In genomic region chr2:240931319-240931949, GRCh38 we compare ENCODE assay signal across 26 cellular contexts. TPM values are rescaled to one million over a fixed set of nuclear protein-coding genes. Genes with fewer than 3 reads are reported as not detected.
DNase-seq lines count a peak whose midpoint lies in the region; ATAC-seq, FAIRE-seq and TF ChIP-seq lines count a peak whose summit lies in the region.
"Had no signal": no experiment of that assay in that cellular context is flagged by ENCODE, and none has a peak within 500 bp of the region (broad histone marks: within the 10 kb centered on the region; RNA-seq: fewer than 3 reads in every experiment).

No MANE protein-coding gene starts in this region.

- no peak overlapping the region for H3K27ac ChIP-seq in GM23338 (ENCODE audit: low read depth)
- H3K27ac ChIP-seq in kidney (ENCODE audit: low read depth in 2 of 2, low read length in 2 of 2) = no peak overlapping the region
- H3K27ac ChIP-seq in spleen = no peak overlapping the region
- H3K27ac ChIP-seq: A549, breast epithelium, neural progenitor cell had no signal

- no peak overlapping the region for H3K4me3 Mint-ChIP-seq in activated CD8-positive, alpha-beta memory T cell treated with anti-CD3 and anti-CD28 coated beads, Interleukin-2, amount 10 ng/mL, durations not matched to agents 7 days and 5 days
- H3K4me3 Mint-ChIP-seq in GM23338 = no peak overlapping the region
- H3K4me3 Mint-ChIP-seq in activated T-helper 2 cell treated with anti-CD3 and anti-CD28 coated beads, Interferon-gamma antibody, Interleukin-2, Interleukin-4, amounts not matched to agents 10 μg/mL and 5 μg/mL and 100 μg/mL, durations not matched to agents 14 hours and 24 hours and 36 hours (ENCODE audit: low read depth) = no peak overlapping the region
- H3K4me3 Mint-ChIP-seq: dendritic cell treated with granulocyte-macrophage colony-stimulating factor and Interleukin-4, amounts not matched to agents 40 ng/mL and 50 ng/mL, for 4 days; neural progenitor cell; type B pancreatic cell had no signal

- H3K9me2 ChIP-seq in GM23338 (ENCODE audit: insufficient read depth) = no peaks in the 10 kb centered on the region

- no peak overlapping the region for H3K4me3 ChIP-seq in GM23338
- no peak overlapping the region for H3K4me3 ChIP-seq in kidney (ENCODE audit: low read length in 2 of 2)
- H3K4me3 ChIP-seq in spleen = no peak overlapping the region
- H3K4me3 ChIP-seq: A549, breast epithelium, neural progenitor cell had no signal

- H3K9ac ChIP-seq in kidney (ENCODE audit: low read length in 2 of 2) = no peak overlapping the region
- H3K9ac ChIP-seq: neural progenitor cell had no signal

- H3K9me3 ChIP-seq in kidney (ENCODE audit: control insufficient read depth in 1 of 2, low read length in 2 of 2) = peaks cover 0 to 6% of the 10 kb centered on the region in 2 donors
- peaks cover 0 to 10% (median 2%) of the 10 kb centered on the region in 8 donors for H3K9me3 ChIP-seq in spleen
- H3K9me3 ChIP-seq: BE2C had no signal

- no peak overlapping the region for H3K4me2 ChIP-seq in GM23338
- H3K4me2 ChIP-seq: A549, neural progenitor cell had no signal

- no peak overlapping the region for H2AFZ ChIP-seq in GM23338
- H2AFZ ChIP-seq: neural progenitor cell had no signal

- TF ChIP-seq POLR2A in spleen (IDR thresholded peaks at IDR 0.05) = no peak

- peak; percentile 35 for DNase-seq in activated CD8-positive, alpha-beta memory T cell treated with anti-CD3 and anti-CD28 coated beads for 24 hours
- no peak for DNase-seq in activated CD8-positive, alpha-beta memory T cell treated with anti-CD3 and anti-CD28 coated beads, Interleukin-2, amount 10 ng/mL, durations not matched to agents 7 days and 5 days
- DNase-seq in GM23338 (ENCODE audit: low spot score) = no peak
- peak; percentile 61 for DNase-seq in kidney
- peak; percentile 42 for DNase-seq in spleen
- DNase-seq in activated T-helper 2 cell treated with anti-CD3 and anti-CD28 coated beads, Interferon-gamma antibody, Interleukin-2, Interleukin-4, amounts not matched to agents 10 μg/mL and 5 μg/mL and 100 μg/mL, durations not matched to agents 14 hours and 24 hours and 36 hours (ENCODE audit: low spot score) = no peak
- no peak for DNase-seq in hypothalamus (lab: John Stamatoyannopoulos, UW)
- DNase-seq: activated gamma-delta T cell treated with Interleukin-2 at 50 U/mL for 16 hours; amniotic stem cell; COR-L47; DMS79 treated with DMSO at 0.1 percent for 48 hours; MV-4-11; NCI-H1694; NCI-H69; stimulated activated CD4-positive, alpha-beta T cell treated with anti-CD3 and anti-CD28 coated beads, Interleukin-4, amount 100 ng/mL, for 1 hour; stimulated activated naive CD4-positive, alpha-beta T cell treated with Interleukin-2 at 50 U/mL for 16 hours had no signal

- no peak for FAIRE-seq in kidney (lab: Jason Lieb, UNC)
- FAIRE-seq: A549, endothelial cell of umbilical vein, GM12891 had no signal

- no peaks in the 10 kb centered on the region for H3K9me3 Mint-ChIP-seq in activated CD8-positive, alpha-beta memory T cell treated with anti-CD3 and anti-CD28 coated beads, Interleukin-2, amount 10 ng/mL, durations not matched to agents 7 days and 5 days (ENCODE audit: low read depth)
- no peaks in the 10 kb centered on the region; the same call in 2 of the 3 replicates for H3K9me3 Mint-ChIP-seq in GM23338
- H3K9me3 Mint-ChIP-seq in activated T-helper 2 cell treated with anti-CD3 and anti-CD28 coated beads, Interferon-gamma antibody, Interleukin-2, Interleukin-4, amounts not matched to agents 10 μg/mL and 5 μg/mL and 100 μg/mL, durations not matched to agents 14 hours and 24 hours and 36 hours = no peaks in the 10 kb centered on the region
- H3K9me3 Mint-ChIP-seq: dendritic cell treated with granulocyte-macrophage colony-stimulating factor and Interleukin-4, amounts not matched to agents 40 ng/mL and 50 ng/mL, for 4 days; neural progenitor cell; type B pancreatic cell had no signal

- WGBS in spleen, 5 donors = 77 to 85% (median 83%) methylated on average over 10 to 11 of the region's 11 CpGs

- intact Hi-C loops in kidney (cut with DNase I) (no loop called here), spleen (cut with DNase I; ENCODE audit: low total_unique reads) (no loop called here)
- intact Hi-C loops in activated T-helper 2 cell treated with anti-CD3 and anti-CD28 coated beads, Interferon-gamma antibody, Interleukin-2, Interleukin-4, amounts not matched to agents 10 μg/mL and 5 μg/mL and 100 μg/mL, durations not matched to agents 14 hours and 24 hours and 36 hours (cut with micrococcal nuclease) = no loop called here

- no peaks in the 10 kb centered on the region for H3K4me1 Mint-ChIP-seq in activated CD8-positive, alpha-beta memory T cell treated with anti-CD3 and anti-CD28 coated beads, Interleukin-2, amount 10 ng/mL, durations not matched to agents 7 days and 5 days
- no peaks in the 10 kb centered on the region; the same call in 2 of the 3 replicates for H3K4me1 Mint-ChIP-seq in GM23338
- H3K4me1 Mint-ChIP-seq in activated T-helper 2 cell treated with anti-CD3 and anti-CD28 coated beads, Interferon-gamma antibody, Interleukin-2, Interleukin-4, amounts not matched to agents 10 μg/mL and 5 μg/mL and 100 μg/mL, durations not matched to agents 14 hours and 24 hours and 36 hours (ENCODE audit: low read depth) = no peaks in the 10 kb centered on the region

- no peaks in the 10 kb centered on the region for H3K36me3 ChIP-seq in GM23338 (ENCODE audit: insufficient read depth)
- no peaks in the 10 kb centered on the region for H3K36me3 ChIP-seq in kidney (ENCODE audit: control insufficient read depth in 1 of 2, insufficient read depth in 2 of 2, low read length in 2 of 2)
- H3K36me3 ChIP-seq in spleen = no peaks in the 10 kb centered on the region
- H3K36me3 ChIP-seq: BE2C, breast epithelium, neural progenitor cell had no signal

- H3F3A ChIP-seq in GM23338 (replicated peaks; ENCODE audit: low read depth) = no peaks in the 10 kb centered on the region

- H3K27me3 ChIP-seq in GM23338 (ENCODE audit: insufficient read depth) = no peaks in the 10 kb centered on the region
- peaks cover 0 to 9% (median 0%) of the 10 kb centered on the region in 7 donors for H3K27me3 ChIP-seq in spleen (replicated peaks in 1 of 7)
- H3K27me3 ChIP-seq: BE2C, breast epithelium, neural progenitor cell had no signal

- no peaks in the 10 kb centered on the region for H3K27me3 Mint-ChIP-seq in activated CD8-positive, alpha-beta memory T cell treated with anti-CD3 and anti-CD28 coated beads, Interleukin-2, amount 10 ng/mL, durations not matched to agents 7 days and 5 days
- H3K27me3 Mint-ChIP-seq in GM23338 (ENCODE audit: insufficient read depth, low read depth, poor library complexity) = peaks cover 6% of the 10 kb centered on the region
- no peaks in the 10 kb centered on the region for H3K27me3 Mint-ChIP-seq in activated T-helper 2 cell treated with anti-CD3 and anti-CD28 coated beads, Interferon-gamma antibody, Interleukin-2, Interleukin-4, amounts not matched to agents 10 μg/mL and 5 μg/mL and 100 μg/mL, durations not matched to agents 14 hours and 24 hours and 36 hours (ENCODE audit: low read depth)
- H3K27me3 Mint-ChIP-seq: type B pancreatic cell had no signal

- TF ChIP-seq CTCF in GM23338 (conservative IDR thresholded peaks at IDR 0.05; ENCODE audit: low read depth in 2 of 2) (no peak), kidney (IDR thresholded peaks at IDR 0.05; ENCODE audit: borderline replicate concordance, extremely low read depth, insufficient read depth) (no peak), spleen (IDR thresholded peaks at IDR 0.05 in 8 of 11, conservative IDR thresholded peaks at IDR 0.05 in 3 of 11) (no peak)

- no peak overlapping the region for H3K27ac Mint-ChIP-seq in activated CD8-positive, alpha-beta memory T cell treated with anti-CD3 and anti-CD28 coated beads, Interleukin-2, amount 10 ng/mL, durations not matched to agents 7 days and 5 days
- peak overlapping the region; percentile 44; the same call in 1 of the 2 replicates for H3K27ac Mint-ChIP-seq in GM23338
- H3K27ac Mint-ChIP-seq in activated T-helper 2 cell treated with anti-CD3 and anti-CD28 coated beads, Interferon-gamma antibody, Interleukin-2, Interleukin-4, amounts not matched to agents 10 μg/mL and 5 μg/mL and 100 μg/mL, durations not matched to agents 14 hours and 24 hours and 36 hours = no peak overlapping the region
- H3K27ac Mint-ChIP-seq: dendritic cell treated with granulocyte-macrophage colony-stimulating factor and Interleukin-4, amounts not matched to agents 40 ng/mL and 50 ng/mL, for 4 days; neural progenitor cell; type B pancreatic cell had no signal

- no peaks in the 10 kb centered on the region for H4K20me1 ChIP-seq in GM23338 (replicated peaks; ENCODE audit: insufficient read depth)

- H3K79me2 ChIP-seq in GM23338 (replicated peaks; ENCODE audit: insufficient read depth) = no peaks in the 10 kb centered on the region

- H3K36me3 Mint-ChIP-seq in activated CD8-positive, alpha-beta memory T cell treated with anti-CD3 and anti-CD28 coated beads, Interleukin-2, amount 10 ng/mL, durations not matched to agents 7 days and 5 days = no peaks in the 10 kb centered on the region
- H3K36me3 Mint-ChIP-seq in GM23338 (ENCODE audit: low read depth) = no peaks in the 10 kb centered on the region
- no peaks in the 10 kb centered on the region for H3K36me3 Mint-ChIP-seq in activated T-helper 2 cell treated with anti-CD3 and anti-CD28 coated beads, Interferon-gamma antibody, Interleukin-2, Interleukin-4, amounts not matched to agents 10 μg/mL and 5 μg/mL and 100 μg/mL, durations not matched to agents 14 hours and 24 hours and 36 hours (ENCODE audit: low read depth)
- H3K36me3 Mint-ChIP-seq: neural progenitor cell, type B pancreatic cell had no signal

- ATAC-seq in activated CD8-positive, alpha-beta memory T cell treated with anti-CD3 and anti-CD28 coated beads, Interleukin-2, amount 10 ng/mL, durations not matched to agents 7 days and 5 days = no peak
- ATAC-seq in GM23338 = no peak
- no peak for ATAC-seq in HG02610 (IDR thresholded peaks at IDR 0.05; ENCODE audit: unreplicated experiment)

- CTCF ChIA-PET in activated CD8-positive, alpha-beta memory T cell treated with anti-CD3 and anti-CD28 coated beads, Interleukin-2, amount 10 ng/mL, durations not matched to agents 7 days and 5 days (lab: Charles Lee) = no interaction called here

- H3K4me1 ChIP-seq in GM23338 (ENCODE audit: insufficient read depth) (no peaks in the 10 kb centered on the region), kidney (ENCODE audit: control insufficient read depth in 1 of 2, insufficient read depth in 1 of 2, low read depth in 1 of 2, low read length in 2 of 2) (no peaks in the 10 kb centered on the region), spleen (peaks cover 0 to 13% (median 0%) of the 10 kb centered on the region in 6 donors)
- H3K4me1 ChIP-seq: A549, BE2C, breast epithelium, neural progenitor cell had no signal

RNA-seq across cellular contexts. Expression of gene CROCC2, which starts 25.3 kb away (rescaled TPM):
- total RNA-seq in activated CD8-positive, alpha-beta memory T cell treated with anti-CD3 and anti-CD28 coated beads, Interleukin-2, amount 10 ng/mL, durations not matched to agents 7 days and 5 days = not detected
- total RNA-seq in GM23338 (2014; rRNA removed; shearing (Covaris generic)) = not detected in 2 replicates
- polyA plus RNA-seq in GM23338 (2016; fragmentation: Nextera tagmentation; extraction: Ambion mirVana) (not detected in 2 replicates), kidney (ENCODE audit: insufficient read depth, low read depth, low replicate concordance) (not detected), spleen (under 1 TPM; 0.04 to 0.74 (median 0.17) TPM)
- total RNA-seq in kidney (0.13 TPM), spleen (1 to 10 TPM in 4 of 7 donors, under 1 TPM in 3; 0.29 to 3.6 (median 1.1) TPM)
- not detected in 2 replicates for total RNA-seq in activated T-helper 2 cell treated with anti-CD3 and anti-CD28 coated beads, Interferon-gamma antibody, Interleukin-2, Interleukin-4, amounts not matched to agents 10 μg/mL and 5 μg/mL and 100 μg/mL, durations not matched to agents 14 hours and 24 hours and 36 hours
- total RNA-seq: endothelial cell of umbilical vein, pulmonary artery endothelial cell had no signal
- polyA plus RNA-seq: A549, endothelial cell of umbilical vein had no signal

RNA-seq across cellular contexts. Expression of gene MAB21L4, which starts 35.5 kb away (rescaled TPM):
- total RNA-seq in activated CD8-positive, alpha-beta memory T cell treated with anti-CD3 and anti-CD28 coated beads, Interleukin-2, amount 10 ng/mL, durations not matched to agents 7 days and 5 days = not detected
- total RNA-seq in GM23338 (2014; rRNA removed; shearing (Covaris generic)) = not detected in 2 replicates
- 0.10 TPM in 1 of 2 replicates, not detected in the other for polyA plus RNA-seq in GM23338 (2016; fragmentation: Nextera tagmentation; extraction: Ambion mirVana)
- total RNA-seq in kidney = 6.1 TPM
- polyA plus RNA-seq in kidney (ENCODE audit: insufficient read depth, low read depth, low replicate concordance) = 28.5 TPM
- total RNA-seq in spleen = under 1 TPM in 2 of 7 donors, not detected in 5; 0.33 to 0.70 TPM
- under 1 TPM in 2 of 3 donors, not detected in 1; 0.04 to 0.13 TPM for polyA plus RNA-seq in spleen
- total RNA-seq in activated T-helper 2 cell treated with anti-CD3 and anti-CD28 coated beads, Interferon-gamma antibody, Interleukin-2, Interleukin-4, amounts not matched to agents 10 μg/mL and 5 μg/mL and 100 μg/mL, durations not matched to agents 14 hours and 24 hours and 36 hours = not detected in 2 replicates
- total RNA-seq: endothelial cell of umbilical vein, pulmonary artery endothelial cell had no signal
- polyA plus RNA-seq: A549, endothelial cell of umbilical vein had no signal

Comparison
In these comparisons a context has a peak if more than half of its experiments do, and no peak if none do; other contexts are left out.
1. DNase-seq: peak in activated CD8-positive, alpha-beta memory T cell treated with anti-CD3 and anti-CD28 coated beads for 24 hours (single experiment), kidney (single experiment) and spleen (single experiment); none in activated CD8-positive, alpha-beta memory T cell treated with anti-CD3 and anti-CD28 coated beads, Interleukin-2, amount 10 ng/mL, durations not matched to agents 7 days and 5 days (single experiment), GM23338 (single experiment), activated T-helper 2 cell treated with anti-CD3 and anti-CD28 coated beads, Interferon-gamma antibody, Interleukin-2, Interleukin-4, amounts not matched to agents 10 μg/mL and 5 μg/mL and 100 μg/mL, durations not matched to agents 14 hours and 24 hours and 36 hours (single experiment) and hypothalamus (0 of 51).